In the genomic region with DNA sequence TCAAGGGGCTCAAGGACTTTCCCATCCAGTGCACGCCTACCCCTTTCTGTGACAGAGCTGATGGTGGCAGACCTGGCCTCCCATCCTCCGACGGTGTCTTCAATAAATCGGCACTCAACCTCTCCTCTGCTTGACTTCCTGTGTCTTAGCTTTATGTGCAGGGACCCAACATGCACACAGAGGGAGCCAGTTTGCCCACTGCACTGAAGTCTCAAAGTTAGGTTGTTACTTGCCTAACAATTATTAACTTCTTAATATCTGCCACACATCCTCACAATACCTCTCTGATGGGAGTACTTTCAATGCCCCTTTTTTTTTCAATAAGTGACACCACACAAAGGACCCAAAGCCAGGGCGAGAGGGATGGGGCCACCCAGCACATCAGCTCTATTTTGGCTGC, we compare ENCODE assay signal across 18 cellular contexts. TPM values are rescaled to one million over a fixed set of nuclear protein-coding genes. Genes with fewer than 3 reads are reported as not detected.
A peak's percentile ranks its signal among the peaks of the same experiment; 100 is the strongest.
DNase-seq lines count a peak whose midpoint lies in the region; ATAC-seq, FAIRE-seq and TF ChIP-seq lines count a peak whose summit lies in the region.
"Had no signal": no experiment of that assay in that cellular context is flagged by ENCODE, and none has a peak within 500 bp of the region (broad histone marks: within the 10 kb centered on the region; RNA-seq: fewer than 3 reads in every experiment).

No MANE protein-coding gene starts in this region.

- CTCF ChIA-PET in HepG2 (lab: Yijun Ruan, JAX; ENCODE audit: low intra/inter-chr PET ratio, low total read pairs) = no interaction called here

- no peak for FAIRE-seq in HepG2 (lab: Jason Lieb, UNC)
- FAIRE-seq: G401.6, GM12892 had no signal

- no peak overlapping the region for H2AFZ ChIP-seq in HepG2 (ENCODE audit: low read length)

- BruUV-seq in HepG2 (replicated peaks; lab: Mats Ljungman, UMichigan) = no TSS peak

- peak; percentile 42; the same call in 2 of the 3 replicates for ATAC-seq in HepG2
- ATAC-seq in right lobe of liver = no peak

- in situ Hi-C loops in HepG2 (cut with HindIII; ENCODE audit: extremely low pct_ligation_motif_present, low pct_unique_long_range_greater_than_20kb) = no loop called here

- H3K27ac ChIP-seq in HepG2 (ENCODE audit: extremely low read length, insufficient read depth, low read length) = no peak overlapping the region
- no peak overlapping the region for H3K27ac ChIP-seq in right lobe of liver
- H3K27ac ChIP-seq: 22Rv1, C4-2B had no signal

- peaks cover 19% of the 10 kb centered on the region for H3K4me1 ChIP-seq in HepG2 (ENCODE audit: insufficient read depth, low read length)
- no peaks in the 10 kb centered on the region for H3K4me1 ChIP-seq in right lobe of liver
- H3K4me1 ChIP-seq: BE2C had no signal

- H3K27me3 ChIP-seq in HepG2 (ENCODE audit: control insufficient read depth in 1 of 2, insufficient read depth in 2 of 2, low read length in 2 of 2) = peaks cover 1 to 2% of the 10 kb centered on the region in 2 experiments; a peak in 2 of 5 replicates
- no peaks in the 10 kb centered on the region for H3K27me3 ChIP-seq in right lobe of liver
- H3K27me3 ChIP-seq: BE2C had no signal

- H3K9me3 ChIP-seq in HepG2 (ENCODE audit: low read length) (no peaks in the 10 kb centered on the region), right lobe of liver (no peaks in the 10 kb centered on the region)
- H3K9me3 ChIP-seq: BE2C had no signal

- WGBS in HepG2 (ENCODE audit: low lambda C conversion rate) = 0% methylated on average over 1 of the region's 5 CpGs
- WGBS in right lobe of liver (ENCODE audit: insufficient coverage, low coverage, low lambda C conversion rate, missing lambda C conversion rate) = 65% methylated on average over 5 of the region's 5 CpGs

- TF ChIP-seq EP300 in HepG2 (IDR thresholded peaks at IDR 0.05; ENCODE audit: low read depth in 2 of 2, low read length in 2 of 2) (no peak), HepG2 (CRISPR knock-in tag; IDR thresholded peaks at IDR 0.05; ENCODE audit: borderline replicate concordance) (no peak)

- H3K36me3 ChIP-seq in HepG2 (replicated peaks in 1 of 2; ENCODE audit: control insufficient read depth in 1 of 2, insufficient read depth in 2 of 2, low read length in 2 of 2) = no peaks in the 10 kb centered on the region
- H3K36me3 ChIP-seq in right lobe of liver = no peaks in the 10 kb centered on the region
- H3K36me3 ChIP-seq: BE2C had no signal

- no peak for TF ChIP-seq POLR2A in HepG2 (IDR thresholded peaks at IDR 0.05; ENCODE audit: insufficient read depth in 1 of 2, low read depth in 2 of 2, low read length in 2 of 2)
- TF ChIP-seq POLR2A in right lobe of liver (IDR thresholded peaks at IDR 0.05) = no peak

- no peak overlapping the region for H3K4me3 ChIP-seq in HepG2 (replicated peaks in 1 of 3; ENCODE audit: insufficient read depth in 1 of 3, low read depth in 2 of 3, low read length in 3 of 3)
- H3K4me3 ChIP-seq in right lobe of liver = no peak overlapping the region
- H3K4me3 ChIP-seq in Jurkat, Clone E6-1 (ENCODE audit: low read length) = no peak overlapping the region

- no peak overlapping the region for H3K4me2 ChIP-seq in HepG2 (ENCODE audit: low read depth, low read length)

- no peaks in the 10 kb centered on the region for H4K20me1 ChIP-seq in HepG2 (ENCODE audit: insufficient read depth, low read length)

- no peak for TF ChIP-seq RAD21 in HepG2 (CRISPR knock-in tag; IDR thresholded peaks at IDR 0.05)

- no peak for TF ChIP-seq CTCF in HepG2 (CRISPR knock-in tag; IDR thresholded peaks at IDR 0.05)
- no peak for TF ChIP-seq CTCF in right lobe of liver (IDR thresholded peaks at IDR 0.05)

- no peaks in the 10 kb centered on the region for H3K79me2 ChIP-seq in HepG2 (ENCODE audit: insufficient read depth, low read length)

- POLR2A ChIA-PET in HepG2 (lab: Yijun Ruan, JAX) = no interaction called here

- no peak overlapping the region for H3K9ac ChIP-seq in HepG2 (ENCODE audit: insufficient read depth, low read depth, low read length)

- DNase-seq in HepG2 (ENCODE audit: low spot score) (no peak), right lobe of liver (no peak), kidney tubule cell (ENCODE audit: low spot score) (peak; percentile 38), AG20443 (ENCODE audit: low spot score) (no peak), NCI-H82 (lab: John Stamatoyannopoulos, UW) (no peak), AG08395 (ENCODE audit: low spot score) (no peak)
- DNase-seq in Jurkat, Clone E6-1 (ENCODE audit: low read depth, low spot score) = peak; percentile 23
- DNase-seq in stimulated activated CD4-positive, alpha-beta T cell treated with anti-CD3 and anti-CD28 coated beads, Interleukin-4, amount 100 ng/mL, for 1 hour = no peak
- DNase-seq: BE2C; CD4-positive, alpha-beta memory T cell; DMS79; EL; H7 had no signal

- intact Hi-C loops in HepG2 (cut with micrococcal nuclease; ENCODE audit: unreplicated experiment) = no loop called here
- intact Hi-C loops in right lobe of liver (cut with DNase I) = no loop called here

TF ChIP-seq in HepG2, 621 proteins besides CTCF, POLR2A, EP300 and RAD21:
- TF ChIP-seq PREB (CRISPR knock-in tag; IDR thresholded peaks at IDR 0.05) (no peak), MYC (CRISPR knock-in tag; IDR thresholded peaks at IDR 0.05; ENCODE audit: borderline replicate concordance) (no peak), ZBTB21 (CRISPR knock-in tag; IDR thresholded peaks at IDR 0.05) (no peak), RXRA (CRISPR knock-in tag; IDR thresholded peaks at IDR 0.05) (no peak), KAT7 (CRISPR knock-in tag; IDR thresholded peaks at IDR 0.05; ENCODE audit: borderline replicate concordance) (no peak), ZNF605 (CRISPR knock-in tag; IDR thresholded peaks at IDR 0.05) (no peak), ZEB1 (IDR thresholded peaks at IDR 0.05; ENCODE audit: insufficient replicate concordance, low read depth) (no peak), JUN (CRISPR knock-in tag; IDR thresholded peaks at IDR 0.05) (no peak), NKX3-1 (CRISPR knock-in tag; IDR thresholded peaks at IDR 0.05) (no peak)
- TF ChIP-seq, protein P1, sequence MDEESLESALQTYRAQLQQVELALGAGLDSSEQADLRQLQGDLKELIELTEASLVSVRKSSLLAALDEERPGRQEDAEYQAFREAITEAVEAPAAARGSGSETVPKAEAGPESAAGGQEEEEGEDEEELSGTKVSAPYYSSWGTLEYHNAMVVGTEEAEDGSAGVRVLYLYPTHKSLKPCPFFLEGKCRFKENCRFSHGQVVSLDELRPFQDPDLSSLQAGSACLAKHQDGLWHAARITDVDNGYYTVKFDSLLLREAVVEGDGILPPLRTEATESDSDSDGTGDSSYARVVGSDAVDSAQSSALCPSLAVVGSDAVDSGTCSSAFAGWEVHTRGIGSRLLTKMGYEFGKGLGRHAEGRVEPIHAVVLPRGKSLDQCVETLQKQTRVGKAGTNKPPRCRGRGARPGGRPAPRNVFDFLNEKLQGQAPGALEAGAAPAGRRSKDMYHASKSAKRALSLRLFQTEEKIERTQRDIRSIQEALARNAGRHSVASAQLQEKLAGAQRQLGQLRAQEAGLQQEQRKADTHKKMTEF (CRISPR knock-in tag; IDR thresholded peaks at IDR 0.05) = no peak

RNA-seq across cellular contexts. Expression of gene IZUMO1R, which starts 3.6 kb away (rescaled TPM):
- not detected in 2 replicates for total RNA-seq in HepG2 (2016; rRNA removed; fragmentation: Illumina TruSeq; extraction: Trizol)
- total RNA-seq in HepG2 (2016; cell fraction: cytosol; rRNA removed; fragmentation: Illumina TruSeq; extraction: Trizol; ENCODE audit: low read depth) = not detected in 2 replicates
- total RNA-seq in HepG2 (2016; cell fraction: insoluble cytoplasmic fraction; rRNA removed; fragmentation: Illumina TruSeq; extraction: Trizol) = not detected in 2 replicates
- total RNA-seq in HepG2 (2016; cell fraction: membrane; rRNA removed; fragmentation: Illumina TruSeq; extraction: Trizol) = not detected in 2 replicates
- not detected in 2 replicates for total RNA-seq in HepG2 (2016; cell fraction: nucleus; rRNA removed; fragmentation: Illumina TruSeq; extraction: Trizol)
- polyA plus RNA-seq in HepG2 (2011; rRNA removed) = 0.12 TPM in 1 of 2 replicates, not detected in the other
- 0.12 TPM in 1 of 2 replicates, not detected in the other for polyA plus RNA-seq in HepG2 (2011; cell fraction: cytosol; rRNA removed)
- not detected in 2 replicates for polyA plus RNA-seq in HepG2 (2011; cell fraction: nucleus; rRNA removed)
- polyA plus RNA-seq in HepG2 (2012) = not detected in 2 replicates
- not detected in 2 replicates for polyA plus RNA-seq in HepG2 (2016; cell fraction: cytosol; fragmentation: Illumina TruSeq; extraction: Trizol; ENCODE audit: low read depth)
- polyA plus RNA-seq in HepG2 (2016; cell fraction: insoluble cytoplasmic fraction; fragmentation: Illumina TruSeq; extraction: Trizol; ENCODE audit: low read depth) = 0.34 TPM in 1 of 2 replicates, not detected in the other
- polyA plus RNA-seq in HepG2 (2016; cell fraction: membrane; fragmentation: Illumina TruSeq; extraction: Trizol; ENCODE audit: low read depth) = not detected in 2 replicates
- polyA plus RNA-seq in HepG2 (2016; cell fraction: nucleus; fragmentation: Illumina TruSeq; extraction: Trizol; ENCODE audit: insufficient read depth, low read depth) = not detected in 2 replicates
- not detected in 2 replicates for polyA minus RNA-seq in HepG2 (2011; rRNA and poly(A)+ RNA removed; ENCODE audit: low replicate concordance)
- polyA minus RNA-seq in HepG2 (2011; cell fraction: cytosol; rRNA and poly(A)+ RNA removed) = not detected in 2 replicates
- polyA minus RNA-seq in HepG2 (2011; cell fraction: nucleus; rRNA and poly(A)+ RNA removed) = not detected in 2 replicates
- total RNA-seq in right lobe of liver = not detected
- not detected for polyA plus RNA-seq in Jurkat, Clone E6-1 (2012; ENCODE audit: insufficient read depth, insufficient read length)
- total RNA-seq: A673; CD4-positive, alpha-beta memory T cell; H7 had no signal
- polyA plus RNA-seq: CD4-positive, alpha-beta memory T cell had no signal

Comparison
In these comparisons a context has a peak if more than half of its experiments do, and no peak if none do; other contexts are left out.
1. DNase-seq: peak in Jurkat, Clone E6-1 (single experiment) and kidney tubule cell (single experiment); none in HepG2 (single experiment), right lobe of liver (0 of 3), AG20443 (single experiment), stimulated activated CD4-positive, alpha-beta T cell treated with anti-CD3 and anti-CD28 coated beads, Interleukin-4, amount 100 ng/mL, for 1 hour (single experiment), NCI-H82 (single experiment) and AG08395 (single experiment).